16 cellular contexts compared by ENCODE assay signal in genomic region chr15:63461230-63461629, GRCh38. TPM values are rescaled to one million over a fixed set of nuclear protein-coding genes. Genes with fewer than 3 reads are reported as not detected.
DNase-seq lines count a peak whose midpoint lies in the region; ATAC-seq, FAIRE-seq and TF ChIP-seq lines count a peak whose summit lies in the region.
"Had no signal": no experiment of that assay in that cellular context is flagged by ENCODE, and none has a peak within 500 bp of the region (broad histone marks: within the 10 kb centered on the region; RNA-seq: fewer than 3 reads in every experiment).

No MANE protein-coding gene starts in this region.

- no peak overlapping the region for H4K91ac ChIP-seq in H1 (replicated peaks; ENCODE audit: insufficient read length, low read length)

- no peak overlapping the region for H2BK15ac ChIP-seq in H1 (ENCODE audit: low read length)

- no peak overlapping the region for H2BK12ac ChIP-seq in H1 (ENCODE audit: low read depth, low read length)

- peak overlapping the region; percentile 63 for H2AFZ ChIP-seq in H1 (ENCODE audit: low read length)

- no peaks in the 10 kb centered on the region for H3K79me1 ChIP-seq in H1 (ENCODE audit: low read depth, low read length)

- DNase-seq in heart left ventricle = no peak
- DNase-seq in Right ventricle myocardium inferior (ENCODE audit: missing footprints) = no peak
- DNase-seq in H1 (ENCODE audit: low read depth in 1 of 2, low spot score in 2 of 2) = peak; percentile 56 to 70
- no peak for DNase-seq in HPDE6-E6E7 (ENCODE audit: extremely low spot score)
- DNase-seq in activated T-helper 2 cell treated with anti-CD3 and anti-CD28 coated beads, Interferon-gamma antibody, Interleukin-2, Interleukin-4, amounts not matched to agents 10 μg/mL and 5 μg/mL and 100 μg/mL, durations not matched to agents 14 hours and 24 hours and 36 hours (ENCODE audit: low spot score) = no peak
- DNase-seq in natural killer cell treated with Interleukin-12 subunit alpha and Interleukin-12 subunit beta and Interleukin-15 and Interleukin-18, amount 100 ng/mL, for 72 hours (ENCODE audit: low spot score) = no peak
- DNase-seq: ACHN, glutamatergic neuron, NCI-H1092 treated with DMSO at 0.1 percent for 48 hours, NCI-H226, T-helper 9 cell, tibial artery had no signal

- H3K4me3 Mint-ChIP-seq in activated T-helper 2 cell treated with anti-CD3 and anti-CD28 coated beads, Interferon-gamma antibody, Interleukin-2, Interleukin-4, amounts not matched to agents 10 μg/mL and 5 μg/mL and 100 μg/mL, durations not matched to agents 14 hours and 24 hours and 36 hours (ENCODE audit: low read depth) = no peak overlapping the region
- H3K4me3 Mint-ChIP-seq in natural killer cell treated with Interleukin-12 subunit alpha and Interleukin-12 subunit beta and Interleukin-15 and Interleukin-18, amount 100 ng/mL, for 72 hours = no peak overlapping the region
- H3K4me3 Mint-ChIP-seq: activated naive CD4-positive, alpha-beta T cell treated with anti-CD3 and anti-CD28 coated beads, Interleukin-2, amount 50 U/mL, for 24 hours; mesothelial cell of epicardium had no signal

- no peaks in the 10 kb centered on the region for H3K9me3 Mint-ChIP-seq in activated T-helper 2 cell treated with anti-CD3 and anti-CD28 coated beads, Interferon-gamma antibody, Interleukin-2, Interleukin-4, amounts not matched to agents 10 μg/mL and 5 μg/mL and 100 μg/mL, durations not matched to agents 14 hours and 24 hours and 36 hours
- no peaks in the 10 kb centered on the region for H3K9me3 Mint-ChIP-seq in natural killer cell treated with Interleukin-12 subunit alpha and Interleukin-12 subunit beta and Interleukin-15 and Interleukin-18, amount 100 ng/mL, for 72 hours
- H3K9me3 Mint-ChIP-seq: activated naive CD4-positive, alpha-beta T cell treated with anti-CD3 and anti-CD28 coated beads, Interleukin-2, amount 50 U/mL, for 24 hours had no signal

- H3K27me3 Mint-ChIP-seq in activated T-helper 2 cell treated with anti-CD3 and anti-CD28 coated beads, Interferon-gamma antibody, Interleukin-2, Interleukin-4, amounts not matched to agents 10 μg/mL and 5 μg/mL and 100 μg/mL, durations not matched to agents 14 hours and 24 hours and 36 hours (ENCODE audit: low read depth) = peaks cover 19% of the 10 kb centered on the region
- peaks cover 0 to 14% of the 10 kb centered on the region in 2 donors for H3K27me3 Mint-ChIP-seq in natural killer cell treated with Interleukin-12 subunit alpha and Interleukin-12 subunit beta and Interleukin-15 and Interleukin-18, amount 100 ng/mL, for 72 hours
- H3K27me3 Mint-ChIP-seq: activated naive CD4-positive, alpha-beta T cell treated with anti-CD3 and anti-CD28 coated beads, Interleukin-2, amount 50 U/mL, for 24 hours had no signal

- intact Hi-C loops in heart left ventricle (cut with DNase I) (no loop called here), Right ventricle myocardium inferior (cut with DNase I) (no loop called here)
- intact Hi-C loops in activated T-helper 2 cell treated with anti-CD3 and anti-CD28 coated beads, Interferon-gamma antibody, Interleukin-2, Interleukin-4, amounts not matched to agents 10 μg/mL and 5 μg/mL and 100 μg/mL, durations not matched to agents 14 hours and 24 hours and 36 hours (cut with micrococcal nuclease) = no loop called here

- TF ChIP-seq CTCF in heart left ventricle (IDR thresholded peaks at IDR 0.05) = no peak
- TF ChIP-seq CTCF in H1 (IDR thresholded peaks at IDR 0.05; ENCODE audit: control extremely low read depth in 1 of 3, insufficient read depth in 1 of 3, low read depth in 1 of 3, low read length in 3 of 3) = peak; percentile 44 to 58 (median 55)

- no peaks in the 10 kb centered on the region for H3K36me3 Mint-ChIP-seq in activated T-helper 2 cell treated with anti-CD3 and anti-CD28 coated beads, Interferon-gamma antibody, Interleukin-2, Interleukin-4, amounts not matched to agents 10 μg/mL and 5 μg/mL and 100 μg/mL, durations not matched to agents 14 hours and 24 hours and 36 hours (ENCODE audit: low read depth)
- H3K36me3 Mint-ChIP-seq in natural killer cell treated with Interleukin-12 subunit alpha and Interleukin-12 subunit beta and Interleukin-15 and Interleukin-18, amount 100 ng/mL, for 72 hours = no peaks in the 10 kb centered on the region
- H3K36me3 Mint-ChIP-seq: activated naive CD4-positive, alpha-beta T cell treated with anti-CD3 and anti-CD28 coated beads, Interleukin-2, amount 50 U/mL, for 24 hours had no signal

- H2BK5ac ChIP-seq in H1 (ENCODE audit: low read depth, low read length) = no peak overlapping the region

- H3K56ac ChIP-seq in H1 (replicated peaks; ENCODE audit: insufficient read length, low read depth, low read length) = no peak overlapping the region

- H3K79me2 ChIP-seq in H1 (ENCODE audit: control insufficient read depth in 1 of 2, insufficient read depth in 2 of 2, low read length in 2 of 2) = no peaks in the 10 kb centered on the region

- no peak overlapping the region for H4K5ac ChIP-seq in H1 (ENCODE audit: insufficient read length, low read depth, low read length)

- H3K27ac Mint-ChIP-seq in activated T-helper 2 cell treated with anti-CD3 and anti-CD28 coated beads, Interferon-gamma antibody, Interleukin-2, Interleukin-4, amounts not matched to agents 10 μg/mL and 5 μg/mL and 100 μg/mL, durations not matched to agents 14 hours and 24 hours and 36 hours = no peak overlapping the region
- H3K27ac Mint-ChIP-seq in natural killer cell treated with Interleukin-12 subunit alpha and Interleukin-12 subunit beta and Interleukin-15 and Interleukin-18, amount 100 ng/mL, for 72 hours = no peak overlapping the region
- H3K27ac Mint-ChIP-seq: activated naive CD4-positive, alpha-beta T cell treated with anti-CD3 and anti-CD28 coated beads, Interleukin-2, amount 50 U/mL, for 24 hours; mesothelial cell of epicardium had no signal

- H3K23ac ChIP-seq in H1 (ENCODE audit: insufficient read length) = no peak overlapping the region

- no peak overlapping the region for H2AK5ac ChIP-seq in H1 (ENCODE audit: low read depth, low read length)

- H3K9me3 ChIP-seq in heart left ventricle (peaks cover 0 to 4% (median 0%) of the 10 kb centered on the region in 12 donors), H1 (ENCODE audit: insufficient read depth in 2 of 2, low read depth in 1 of 2, low read length in 1 of 2) (peaks cover 9 to 16% of the 10 kb centered on the region in 2 experiments), mucosa of stomach (ENCODE audit: control insufficient read depth, low read length) (no peaks in the 10 kb centered on the region)
- H3K9me3 ChIP-seq: tibial artery had no signal

- CTCF ChIA-PET in H1 (lab: Charles Lee; ENCODE audit: partially characterized antibody) = interaction anchor here (1.2 to 2.4 kb wide), 11 partner anchors 8 to 176 kb away, joined by 3 to 15 read pairs (median 5); no protein-coding TSS in a partner anchor

- H3K4me3 ChIP-seq in heart left ventricle = no peak overlapping the region
- peak overlapping the region in 3 of 4 experiments; percentile 0 to 33 (median 5); a peak in 3 of 8 replicates for H3K4me3 ChIP-seq in H1 (ENCODE audit: extremely low read depth in 1 of 4, insufficient read depth in 2 of 4, low read depth in 3 of 4, low read length in 4 of 4)
- H3K4me3 ChIP-seq in mucosa of stomach (ENCODE audit: low read length) = peak overlapping the region; percentile 3
- H3K4me3 ChIP-seq: tibial artery had no signal

- H4K20me1 ChIP-seq in H1 (replicated peaks in 1 of 2; ENCODE audit: control insufficient read depth in 1 of 2, insufficient read depth in 2 of 2, low read length in 2 of 2) = no peaks in the 10 kb centered on the region

- peak overlapping the region; percentile 15; the same call in 1 of the 2 replicates for H3K18ac ChIP-seq in H1 (ENCODE audit: extremely low read depth, low read length)

- H4K8ac ChIP-seq in H1 (ENCODE audit: extremely low read depth, insufficient read depth, low read length) = no peak overlapping the region

- H2BK20ac ChIP-seq in H1 (ENCODE audit: low read length) = no peak overlapping the region

- H3K4me1 ChIP-seq in heart left ventricle = peaks cover 0 to 11% (median 2%) of the 10 kb centered on the region in 12 donors
- no peaks in the 10 kb centered on the region; a peak in 1 of 7 replicates for H3K4me1 ChIP-seq in H1 (replicated peaks in 1 of 4; ENCODE audit: control insufficient read depth in 3 of 4, insufficient read depth in 4 of 4, low read length in 3 of 4)
- peaks cover 51% of the 10 kb centered on the region for H3K4me1 ChIP-seq in mucosa of stomach (ENCODE audit: control insufficient read depth, insufficient read depth, low read length)

- no peak overlapping the region for H3K4ac ChIP-seq in H1 (replicated peaks; ENCODE audit: insufficient read length, low read depth, low read length)

- TF ChIP-seq EP300 in H1 (IDR thresholded peaks at IDR 0.05; ENCODE audit: borderline replicate concordance in 1 of 2, low read depth in 2 of 2, low read length in 2 of 2) = no peak

- H3K9ac ChIP-seq in H1 (replicated peaks in 1 of 4; ENCODE audit: extremely low read depth in 1 of 4, low read depth in 3 of 4, low read length in 3 of 4) (no peak overlapping the region), mucosa of stomach (ENCODE audit: low read length) (peak overlapping the region; percentile 65)

- peak; percentile 62 to 86 for TF ChIP-seq RAD21 in H1 (IDR thresholded peaks at IDR 0.05 in 1 of 2, conservative IDR thresholded peaks at IDR 0.05 in 1 of 2; ENCODE audit: low read depth in 2 of 2, low read length in 2 of 2)

- no peak for FAIRE-seq in H1 (lab: Jason Lieb, UNC)

- no peak overlapping the region for H2BK120ac ChIP-seq in H1 (replicated peaks; ENCODE audit: low read depth, low read length)

- peak overlapping the region; percentile 41 to 52 for H3K4me2 ChIP-seq in H1 (ENCODE audit: insufficient read depth in 1 of 2, low read depth in 2 of 2, low read length in 2 of 2)

- no peaks in the 10 kb centered on the region for H3K36me3 ChIP-seq in heart left ventricle
- peaks cover 0 to 6% (median 0%) of the 10 kb centered on the region in 4 experiments; a peak in 1 of 8 replicates for H3K36me3 ChIP-seq in H1 (ENCODE audit: control insufficient read depth in 2 of 4, insufficient read depth in 4 of 4, low read length in 3 of 4)
- H3K36me3 ChIP-seq in mucosa of stomach (ENCODE audit: control insufficient read depth, insufficient read depth, low read length) = no peaks in the 10 kb centered on the region
- H3K36me3 ChIP-seq: tibial artery had no signal

- no peak overlapping the region for H3K27ac ChIP-seq in heart left ventricle
- H3K27ac ChIP-seq in H1 (ENCODE audit: low read depth, low read length) = no peak overlapping the region
- H3K27ac ChIP-seq: tibial artery had no signal

- H3K4me1 Mint-ChIP-seq in activated T-helper 2 cell treated with anti-CD3 and anti-CD28 coated beads, Interferon-gamma antibody, Interleukin-2, Interleukin-4, amounts not matched to agents 10 μg/mL and 5 μg/mL and 100 μg/mL, durations not matched to agents 14 hours and 24 hours and 36 hours (ENCODE audit: low read depth) = peaks cover 13% of the 10 kb centered on the region
- H3K4me1 Mint-ChIP-seq in natural killer cell treated with Interleukin-12 subunit alpha and Interleukin-12 subunit beta and Interleukin-15 and Interleukin-18, amount 100 ng/mL, for 72 hours (ENCODE audit: low read depth in 2 of 2) = no peaks in the 10 kb centered on the region
- H3K4me1 Mint-ChIP-seq: activated naive CD4-positive, alpha-beta T cell treated with anti-CD3 and anti-CD28 coated beads, Interleukin-2, amount 50 U/mL, for 24 hours had no signal

- no peaks in the 10 kb centered on the region for H3K23me2 ChIP-seq in H1 (ENCODE audit: low read depth, low read length)

- no peak for TF ChIP-seq POLR2A in heart left ventricle (IDR thresholded peaks at IDR 0.05)
- TF ChIP-seq POLR2A in H1 (IDR thresholded peaks at IDR 0.05; ENCODE audit: control extremely low read depth in 1 of 2, low read depth in 2 of 2, low read length in 2 of 2) = no peak

- H3K14ac ChIP-seq in H1 (ENCODE audit: insufficient read length) = no peak overlapping the region

- H3K27me3 ChIP-seq in heart left ventricle (no peaks in the 10 kb centered on the region), H1 (replicated peaks in 1 of 4; ENCODE audit: control insufficient read depth in 3 of 4, extremely low read depth in 1 of 4, insufficient read depth in 3 of 4, low read length in 3 of 4) (peaks cover 0 to 8% (median 3%) of the 10 kb centered on the region in 4 experiments; a peak in 3 of 7 replicates), mucosa of stomach (ENCODE audit: control insufficient read depth, insufficient read depth, low read length) (no peaks in the 10 kb centered on the region)
- H3K27me3 ChIP-seq: tibial artery had no signal

- ATAC-seq in heart left ventricle (peak in 3 of 4 donors; percentile 24 to 31 (median 25)), Right ventricle myocardium inferior (no peak), HG02610 (IDR thresholded peaks at IDR 0.05; ENCODE audit: unreplicated experiment) (no peak)
- no peak for ATAC-seq in natural killer cell treated with Interleukin-12 subunit alpha and Interleukin-12 subunit beta and Interleukin-15 and Interleukin-18, amount 100 ng/mL, for 72 hours

- 53 to 72% (median 62%) methylated on average over 16 to 18 of the region's 18 CpGs for WGBS in heart left ventricle, 4 donors
- WGBS in H1 (ENCODE audit: extremely low coverage in 1 of 2, insufficient coverage in 1 of 2, insufficient read length in 1 of 2, insufficient replicate concordance in 2 of 2, low coverage in 1 of 2, low lambda C conversion rate in 2 of 2, missing lambda C conversion rate in 1 of 2), 2 experiments = 13% methylated on average over 18 of the region's 18 CpGs; no CpG with 5 or more reads in 1 of the 2 experiments

- POLR2A ChIA-PET in H1 (lab: Charles Lee; ENCODE audit: partially characterized antibody) = interaction anchor here (0.6 to 1.3 kb wide), 4 partner anchors 28 to 221 kb away, joined by 3 to 4 read pairs (median 3); no protein-coding TSS in a partner anchor

RNA-seq across cellular contexts. Expression of gene USP3, which starts 43.2 kb away (rescaled TPM):
- total RNA-seq in heart left ventricle (10 to 100 TPM; 14.3 to 30.8 (median 18.4) TPM), Right ventricle myocardium inferior (13.7 TPM)
- polyA plus RNA-seq in heart left ventricle (10 to 100 TPM in 1 of 2 donors, 1 to 10 TPM in 1; 7.1 to 10.5 TPM), H1 (2011; rRNA removed) (10.0 and 16.2 TPM in 2 replicates)
- 10.8 and 15.5 TPM in 2 replicates for total RNA-seq in H1 (2021; fragmentation: NEBNext Ultra II Directional; extraction: Animal tissue kit (Norgen Biotek cat#: 25700))
- polyA plus RNA-seq in H1 (2011; cell fraction: cytosol; rRNA removed) = 6.9 TPM
- polyA plus RNA-seq in H1 (2011; cell fraction: nucleus; rRNA removed) = 16.9 TPM
- polyA plus RNA-seq in H1 (2012, experiment 1 of 2) = 17.5 to 23.1 TPM (median 18.6 TPM) in 4 replicates
- polyA plus RNA-seq in H1 (2012, experiment 2 of 2) = 4.9 TPM
- polyA plus RNA-seq in H1 (2013, experiment 1 of 2) = 7.8 TPM
- polyA plus RNA-seq in H1 (2013, experiment 2 of 2) = 6.8 TPM
- 12.4 and 29.6 TPM in 2 replicates for polyA minus RNA-seq in H1 (2011; rRNA and poly(A)+ RNA removed)
- 15.0 TPM for polyA minus RNA-seq in H1 (2011; cell fraction: cytosol; rRNA and poly(A)+ RNA removed)
- 33.1 TPM for polyA minus RNA-seq in H1 (2011; cell fraction: nucleus; rRNA and poly(A)+ RNA removed)
- 41.2 and 47.6 TPM in 2 replicates for total RNA-seq in activated T-helper 2 cell treated with anti-CD3 and anti-CD28 coated beads, Interferon-gamma antibody, Interleukin-2, Interleukin-4, amounts not matched to agents 10 μg/mL and 5 μg/mL and 100 μg/mL, durations not matched to agents 14 hours and 24 hours and 36 hours
- total RNA-seq in natural killer cell treated with Interleukin-12 subunit alpha and Interleukin-12 subunit beta and Interleukin-15 and Interleukin-18, amount 100 ng/mL, for 72 hours = 10 to 100 TPM; 70.0 to 75.3 TPM

Comparison
In these comparisons a context has a peak if more than half of its experiments do, and no peak if none do; other contexts are left out.
1. ATAC-seq: peak in heart left ventricle (3 of 4); none in Right ventricle myocardium inferior (single experiment), natural killer cell treated with Interleukin-12 subunit alpha and Interleukin-12 subunit beta and Interleukin-15 and Interleukin-18, amount 100 ng/mL, for 72 hours (0 of 2) and HG02610 (single experiment).
2. DNase-seq: peak in H1 (2 of 2); none in heart left ventricle (0 of 5), Right ventricle myocardium inferior (single experiment), HPDE6-E6E7 (single experiment), activated T-helper 2 cell treated with anti-CD3 and anti-CD28 coated beads, Interferon-gamma antibody, Interleukin-2, Interleukin-4, amounts not matched to agents 10 μg/mL and 5 μg/mL and 100 μg/mL, durations not matched to agents 14 hours and 24 hours and 36 hours (single experiment) and natural killer cell treated with Interleukin-12 subunit alpha and Interleukin-12 subunit beta and Interleukin-15 and Interleukin-18, amount 100 ng/mL, for 72 hours (single experiment).
3. H3K4me3 ChIP-seq: peak in H1 (3 of 4) and mucosa of stomach (single experiment); none in heart left ventricle (0 of 12).
4. CTCF ChIP-seq: peak in H1 (3 of 3); none in heart left ventricle (0 of 12).